In the genomic region with DNA sequence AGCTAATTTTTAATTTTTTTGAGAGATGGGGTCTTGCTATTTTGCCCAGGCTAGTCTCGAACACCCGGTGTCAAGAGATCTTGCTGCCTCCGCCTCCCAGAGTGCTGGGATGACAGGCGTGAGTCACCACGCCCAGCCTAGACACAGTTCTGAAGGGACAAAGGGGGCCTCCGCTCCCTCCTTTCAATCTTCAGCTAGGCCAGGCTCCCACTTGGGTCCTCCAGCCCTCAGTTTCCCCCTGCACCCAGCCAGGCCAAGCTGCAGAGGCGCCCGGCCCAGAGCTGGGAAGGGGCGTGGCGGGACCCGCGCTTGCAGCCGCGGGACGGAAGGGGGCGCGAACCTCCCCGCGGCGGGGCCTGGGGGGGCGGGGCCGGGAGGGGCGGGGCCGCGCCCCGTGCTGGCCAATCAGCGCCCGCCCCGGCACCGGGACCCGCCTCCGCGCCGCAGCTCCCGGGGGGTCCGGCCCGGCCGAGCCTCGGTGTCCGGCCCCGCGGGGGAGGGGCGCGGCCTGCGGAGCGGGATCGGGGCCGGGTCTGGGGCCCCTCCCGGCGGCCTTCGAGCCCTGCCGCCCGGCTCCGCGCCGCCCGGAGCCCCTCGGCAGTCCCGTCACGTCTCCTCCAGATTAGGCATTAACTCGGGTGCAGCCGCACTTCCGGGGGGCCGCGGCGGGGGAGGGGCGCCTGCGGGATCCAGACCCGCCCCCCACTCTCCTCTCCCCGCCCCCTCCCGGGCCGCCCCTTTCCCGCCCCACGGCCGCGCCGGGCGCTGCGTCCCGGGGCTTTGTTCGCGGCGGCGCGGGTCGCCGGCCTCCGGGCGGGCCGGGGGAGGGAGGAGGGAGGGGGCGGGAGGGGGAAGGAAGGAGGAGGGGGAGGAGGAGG, we compare ENCODE assay signal across 8 cellular contexts. TPM values are rescaled to one million over a fixed set of nuclear protein-coding genes. Genes with fewer than 3 reads are reported as not detected.
DNase-seq lines count a peak whose midpoint lies in the region; ATAC-seq and TF ChIP-seq lines count a peak whose summit lies in the region.

No MANE protein-coding gene starts in this region.

- no peaks in the 10 kb centered on the region for H3K36me3 Mint-ChIP-seq in T-helper 17 cell (ENCODE audit: low read depth)

- H3K27ac ChIP-seq in Karpas-422 (ENCODE audit: low read length) (no peak overlapping the region), gastrocnemius medialis (peak overlapping the region; percentile 73 to 90 (median 87))

- H3K4me3 Mint-ChIP-seq in T-helper 17 cell = peak overlapping the region; percentile 57

- H3K27ac Mint-ChIP-seq in T-helper 17 cell = no peak overlapping the region

- no peaks in the 10 kb centered on the region for H3K9me2 ChIP-seq in Karpas-422 (replicated peaks; ENCODE audit: insufficient read depth, low read length)

- peak overlapping the region; percentile 39; the same call in 1 of the 2 replicates for H3K9ac ChIP-seq in Karpas-422 (ENCODE audit: low read length)

- H3K36me3 ChIP-seq in GM06990 (ENCODE audit: control insufficient read depth, insufficient read depth, low read length) (no peaks in the 10 kb centered on the region), Karpas-422 (ENCODE audit: insufficient read depth, low read length) (no peaks in the 10 kb centered on the region), gastrocnemius medialis (no peaks in the 10 kb centered on the region)

- peaks cover 6% of the 10 kb centered on the region for H3K4me1 Mint-ChIP-seq in T-helper 17 cell

- H3K27me3 ChIP-seq in GM06990 (replicated peaks; ENCODE audit: control insufficient read depth, insufficient read depth, low read length) (no peaks in the 10 kb centered on the region), Karpas-422 (ENCODE audit: low read length) (no peaks in the 10 kb centered on the region), gastrocnemius medialis (peaks cover 6 to 10% (median 10%) of the 10 kb centered on the region in 3 donors)

- no peaks in the 10 kb centered on the region for H3K79me2 ChIP-seq in Karpas-422 (ENCODE audit: low read length)

- H3K4me2 ChIP-seq in Karpas-422 (ENCODE audit: low read depth, low read length, poor library complexity, severe bottlenecking) = peak overlapping the region; percentile 23

- DNase-seq in GM06990 (ENCODE audit: extremely low read depth, insufficient read length) (peak; percentile 83), Karpas-422 (peak; percentile 93), T-helper 17 cell (peak; percentile 74 to 81 (median 74)), anterior cingulate cortex (lab: John Stamatoyannopoulos, UW) (peak in 52 of 58 donors; percentile 46 to 86 (median 74)), hepatic stellate cell (ENCODE audit: low spot score) (peak; percentile 97), gastrocnemius medialis (peak; percentile 68 to 77), NCI-H1694 treated with DMSO at 0.1 percent for 48 hours (lab: John Stamatoyannopoulos, UW) (no peak)

- peak; percentile 8 to 37 for TF ChIP-seq POLR2A in gastrocnemius medialis (IDR thresholded peaks at IDR 0.05)

- H2AFZ ChIP-seq in Karpas-422 (ENCODE audit: low read length) = no peak overlapping the region

- H3K27me3 Mint-ChIP-seq in T-helper 17 cell = no peaks in the 10 kb centered on the region

- H3K4me3 ChIP-seq in GM06990 (replicated peaks; ENCODE audit: low read depth, low read length) (peak overlapping the region; percentile 58), Karpas-422 (ENCODE audit: low read length) (peak overlapping the region; percentile 51; the same call in 1 of the 2 replicates), gastrocnemius medialis (peak overlapping the region; percentile 51 to 77 (median 63))

- intact Hi-C loops in gastrocnemius medialis (cut with DNase I; ENCODE audit: low total_unique reads) = loop anchor here (2.0 kb wide), 1 partner anchor 19 kb away; a partner anchor contains a TSS

- no peaks in the 10 kb centered on the region for H3K9me3 ChIP-seq in Karpas-422 (ENCODE audit: low read length)
- H3K9me3 ChIP-seq in T-helper 17 cell (ENCODE audit: control insufficient read depth, low read length, poor library complexity, severe bottlenecking) = no peaks in the 10 kb centered on the region
- no peaks in the 10 kb centered on the region for H3K9me3 ChIP-seq in gastrocnemius medialis

- H3K4me1 ChIP-seq in Karpas-422 (ENCODE audit: low read length) (peaks cover 16% of the 10 kb centered on the region), gastrocnemius medialis (peaks cover 3 to 9% of the 10 kb centered on the region in 2 donors)

- peak; percentile 59 for TF ChIP-seq CTCF in GM06990 (IDR thresholded peaks at IDR 0.05; ENCODE audit: insufficient read depth, low read length, poor library complexity, severe bottlenecking)
- peak; percentile 13 to 83 (median 53) for TF ChIP-seq CTCF in gastrocnemius medialis (IDR thresholded peaks at IDR 0.05 in 4 of 5, conservative IDR thresholded peaks at IDR 0.05 in 1 of 5)

- ATAC-seq in GM21825 (IDR thresholded peaks at IDR 0.05; ENCODE audit: unreplicated experiment) = peak; percentile 54
- peak; percentile 85 for ATAC-seq in T-helper 17 cell
- peak; percentile 89 to 91 for ATAC-seq in gastrocnemius medialis

- in situ Hi-C loops in gastrocnemius medialis (cut with MboI; ENCODE audit: low sequenced_read_pairs in 4 of 4) = no loop called here

- peaks cover 16% of the 10 kb centered on the region; the same call in 1 of the 2 replicates for H4K20me1 ChIP-seq in Karpas-422 (ENCODE audit: insufficient read depth, low read depth, low read length)

RNA-seq across cellular contexts. Expression of a gene that starts 0.6 kb away (rescaled TPM):
- total RNA-seq in Karpas-422 (2014; rRNA removed; shearing (Covaris generic); ENCODE audit: low replicate concordance) = 2.4 and 8.4 TPM in 2 replicates
- total RNA-seq in T-helper 17 cell (1 to 10 TPM; 1.2 to 1.4 TPM), gastrocnemius medialis (1 to 10 TPM; 2.0 to 3.8 (median 3.1) TPM)

RNA-seq across cellular contexts. Expression of a gene that starts 6.1 kb away (rescaled TPM):
- 102 and 127 TPM in 2 replicates for total RNA-seq in Karpas-422 (2014; rRNA removed; shearing (Covaris generic); ENCODE audit: low replicate concordance)
- total RNA-seq in T-helper 17 cell (10 to 100 TPM; 19.5 to 52.1 TPM), gastrocnemius medialis (10 to 100 TPM in 2 of 4 donors, 1 to 10 TPM in 2; 4.3 to 37.6 (median 10.2) TPM)

RNA-seq across cellular contexts. Expression of a gene that starts 19.5 kb away (rescaled TPM):
- total RNA-seq in Karpas-422 (2014; rRNA removed; shearing (Covaris generic); ENCODE audit: low replicate concordance) = not detected in 2 replicates
- 10 to 100 TPM in 1 of 2 donors, 1 to 10 TPM in 1; 9.6 to 10.5 TPM for total RNA-seq in T-helper 17 cell
- total RNA-seq in gastrocnemius medialis = 10 to 100 TPM in 2 of 4 donors, 1 to 10 TPM in 2; 6.4 to 17.4 (median 9.5) TPM

RNA-seq across cellular contexts. Expression of a gene that starts 37.5 kb away (rescaled TPM):
- not detected in 2 replicates for total RNA-seq in Karpas-422 (2014; rRNA removed; shearing (Covaris generic); ENCODE audit: low replicate concordance)
- total RNA-seq in T-helper 17 cell = not detected
- total RNA-seq in gastrocnemius medialis = 100 to 1,000 TPM in 2 of 4 donors, 10 to 100 TPM in 2; 38.9 to 218 (median 98.8) TPM

RNA-seq across cellular contexts. Expression of a gene that starts 53.1 kb away (rescaled TPM):
- 0.72 TPM in 1 of 2 replicates, not detected in the other for total RNA-seq in Karpas-422 (2014; rRNA removed; shearing (Covaris generic); ENCODE audit: low replicate concordance)
- total RNA-seq in T-helper 17 cell = 1 to 10 TPM; 3.4 to 4.3 TPM
- under 1 TPM in 1 of 4 donors, not detected in 3; 0.23 TPM for total RNA-seq in gastrocnemius medialis
